In genomic region chr7:123218866-123219265, GRCh38 we compare ENCODE assay signal across 9 cellular contexts. TPM values are rescaled to one million over a fixed set of nuclear protein-coding genes. Genes with fewer than 3 reads are reported as not detected.
"Had no signal": no experiment of that assay in that cellular context is flagged by ENCODE, and none has a peak within 500 bp of the region (broad histone marks: within the 10 kb centered on the region; RNA-seq: fewer than 3 reads in every experiment).

No MANE protein-coding gene starts in this region.

- ATAC-seq: HCT116 had no signal

- H3K4me1 ChIP-seq: HAP-1 had no signal

- DNase-seq: GM23248, GOT3, H7, HFFc6, IMR-90 had no signal

- H3K9ac ChIP-seq: GM23248 had no signal

- H3K27ac ChIP-seq: GM23248 had no signal

- H2AFZ ChIP-seq: GM23248 had no signal

- H3K27ac Mint-ChIP-seq: HFFc6 had no signal

- H3K36me3 ChIP-seq: HAP-1 had no signal

- H3K4me3 ChIP-seq: GM23248, HAP-1 had no signal

- H3K9me3 ChIP-seq: HAP-1 had no signal

RNA-seq across cellular contexts. Expression of gene SLC13A1, which starts 19.1 kb away (rescaled TPM):
- total RNA-seq: GM23248, H4, H7, HFFc6, HT-29, IMR-90 had no signal
- polyA plus RNA-seq: GM23248, IMR-90 had no signal
